8 cellular contexts compared by ENCODE assay signal in genomic region chr16:11297492-11298142, GRCh38. TPM values are rescaled to one million over a fixed set of nuclear protein-coding genes. Genes with fewer than 3 reads are reported as not detected.
A peak's percentile ranks its signal among the peaks of the same experiment; 100 is the strongest.
DNase-seq lines count a peak whose midpoint lies in the region; ATAC-seq and TF ChIP-seq lines count a peak whose summit lies in the region.

No MANE protein-coding gene starts in this region.

- no peak for TF ChIP-seq POLR2A in breast epithelium (IDR thresholded peaks at IDR 0.05)

- CTCF ChIA-PET in MCF 10A (lab: Yijun Ruan, JAX) = no interaction called here

- H3K36me3 ChIP-seq in breast epithelium = no peaks in the 10 kb centered on the region
- H3K36me3 ChIP-seq in effector memory CD4-positive, alpha-beta T cell (ENCODE audit: control insufficient read depth, insufficient read depth, low read length) = no peaks in the 10 kb centered on the region
- H3K36me3 ChIP-seq in mucosa of descending colon (ENCODE audit: low read depth) = no peaks in the 10 kb centered on the region

- peak overlapping the region in 2 of 3 donors; percentile 40 to 59 for H3K4me3 ChIP-seq in breast epithelium
- peak overlapping the region; percentile 40 for H3K4me3 ChIP-seq in effector memory CD4-positive, alpha-beta T cell (ENCODE audit: insufficient read depth, low read depth, low read length, poor library complexity, severe bottlenecking)
- H3K4me3 ChIP-seq in mucosa of descending colon = no peak overlapping the region

- no peak overlapping the region for H3K27ac Mint-ChIP-seq in MCF 10A (ENCODE audit: low read depth, unreplicated experiment)

- peak overlapping the region; percentile 11 to 61 for H3K27ac ChIP-seq in breast epithelium
- no peak overlapping the region for H3K27ac ChIP-seq in effector memory CD4-positive, alpha-beta T cell (ENCODE audit: insufficient read depth, low read length, poor library complexity, severe bottlenecking)

- TF ChIP-seq CTCF in breast epithelium (IDR thresholded peaks at IDR 0.05) = no peak
- no peak for TF ChIP-seq CTCF in MCF 10A (IDR thresholded peaks at IDR 0.05; ENCODE audit: unreplicated experiment)
- TF ChIP-seq CTCF in mucosa of descending colon (IDR thresholded peaks at IDR 0.05) = no peak

- no peaks in the 10 kb centered on the region for H3K4me1 Mint-ChIP-seq in MCF 10A (ENCODE audit: insufficient read depth, unreplicated experiment)

- no peaks in the 10 kb centered on the region for H3K36me3 Mint-ChIP-seq in MCF 10A (ENCODE audit: insufficient read depth, unreplicated experiment)

- no peaks in the 10 kb centered on the region for H3K9me3 Mint-ChIP-seq in MCF 10A (ENCODE audit: unreplicated experiment)

- ATAC-seq in HG02970 (IDR thresholded peaks at IDR 0.05; ENCODE audit: low FRiP score, unreplicated experiment) (peak; percentile 64), mucosa of descending colon (peak; percentile 90)

- intact Hi-C loops in breast epithelium (cut with DNase I; ENCODE audit: low total_unique reads) (no loop called here), MCF 10A (cut with micrococcal nuclease) (no loop called here), mucosa of descending colon (cut with DNase I, micrococcal nuclease) (no loop called here)

- H3K27me3 Mint-ChIP-seq in MCF 10A (ENCODE audit: insufficient read depth, unreplicated experiment) = peaks cover 8% of the 10 kb centered on the region

- H3K27me3 ChIP-seq in breast epithelium = no peaks in the 10 kb centered on the region
- H3K27me3 ChIP-seq in effector memory CD4-positive, alpha-beta T cell (replicated peaks; ENCODE audit: control insufficient read depth, insufficient read depth, low read length, poor library complexity, severe bottlenecking) = no peaks in the 10 kb centered on the region

- BruUV-seq in MCF 10A (replicated peaks; lab: Mats Ljungman, UMichigan) = no TSS peak

- H3K4me3 Mint-ChIP-seq in MCF 10A (ENCODE audit: unreplicated experiment) = no peak overlapping the region

- DNase-seq in breast epithelium (ENCODE audit: low spot score in 2 of 2) (peak in 1 of 2 donors; percentile 66), MCF 10A (ENCODE audit: unreplicated experiment) (no peak), NCI-H345 (lab: John Stamatoyannopoulos, UW) (peak; percentile 80), mucosa of descending colon (peak; percentile 60 to 89 (median 75))
- peak; percentile 65 to 75 for DNase-seq in activated CD4-positive, alpha-beta T cell treated with anti-CD3 and anti-CD28 coated beads, Interleukin-2, amount 50 U/mL, for 48 hours
- DNase-seq in effector memory CD4-positive, alpha-beta T cell = peak; percentile 25 to 38 (median 37)
- DNase-seq in stimulated activated CD8-positive, alpha-beta memory T cell treated with anti-CD3 and anti-CD28 coated beads, Interleukin-4, amount 100 ng/mL, for 48 hours = peak; percentile 78

- POLR2A ChIA-PET in MCF 10A (lab: Yijun Ruan, JAX) = interaction anchor here (0.6 kb wide), 1 partner anchor 1784 kb away, joined by 3 read pairs; no protein-coding TSS in a partner anchor

- H3K9me3 ChIP-seq in breast epithelium (no peaks in the 10 kb centered on the region), mucosa of descending colon (no peaks in the 10 kb centered on the region)
- no peaks in the 10 kb centered on the region for H3K9me3 ChIP-seq in effector memory CD4-positive, alpha-beta T cell (ENCODE audit: control insufficient read depth, low read length)

- H3K4me1 ChIP-seq in breast epithelium (peaks cover 0 to 11% of the 10 kb centered on the region in 2 donors), mucosa of descending colon (ENCODE audit: low read depth) (peaks cover 12% of the 10 kb centered on the region)
- H3K4me1 ChIP-seq in effector memory CD4-positive, alpha-beta T cell (ENCODE audit: control insufficient read depth, insufficient read depth, low read length, poor library complexity, severe bottlenecking) = peaks cover 3% of the 10 kb centered on the region

RNA-seq across cellular contexts. Expression of gene PRM1, which starts 16.5 kb away (rescaled TPM):
- total RNA-seq in breast epithelium = not detected
- not detected in 2 replicates for total RNA-seq in MCF 10A (2022)
- total RNA-seq in mucosa of descending colon = not detected

RNA-seq across cellular contexts. Expression of gene PRM2, which starts 21.3 kb away (rescaled TPM):
- total RNA-seq in breast epithelium (not detected), MCF 10A (2022) (not detected in 2 replicates), mucosa of descending colon (not detected)

RNA-seq across cellular contexts. Expression of gene PRM3, which starts 24.2 kb away (rescaled TPM):
- total RNA-seq in breast epithelium = not detected
- not detected in 2 replicates for total RNA-seq in MCF 10A (2022)
- not detected for total RNA-seq in mucosa of descending colon

RNA-seq across cellular contexts. Expression of gene TNP2, which starts 28.5 kb away (rescaled TPM):
- total RNA-seq in breast epithelium (not detected), MCF 10A (2022) (not detected in 2 replicates), mucosa of descending colon (not detected)

RNA-seq across cellular contexts. Expression of gene SOCS1, which starts 41.6 kb away (rescaled TPM):
- 1 to 10 TPM; 4.1 to 9.0 (median 5.6) TPM for total RNA-seq in breast epithelium
- 1.4 and 1.6 TPM in 2 replicates for total RNA-seq in MCF 10A (2022)
- 1 to 10 TPM; 4.0 to 6.5 (median 4.1) TPM for total RNA-seq in mucosa of descending colon
